In genomic region chr11:66068923-66069714, GRCh38 we compare ENCODE assay signal across 8 cellular contexts. TPM values are rescaled to one million over a fixed set of nuclear protein-coding genes. Genes with fewer than 3 reads are reported as not detected.
A peak's percentile ranks its signal among the peaks of the same experiment; 100 is the strongest.
DNase-seq lines count a peak whose midpoint lies in the region; ATAC-seq and TF ChIP-seq lines count a peak whose summit lies in the region.

No MANE protein-coding gene starts in this region.

- in situ Hi-C loops in astrocyte of the spinal cord (cut with HindIII; ENCODE audit: low sequenced_read_pairs): no loop called here
- in situ Hi-C loops in gastrocnemius medialis (cut with MboI; ENCODE audit: low sequenced_read_pairs in 4 of 4): no loop called here

- H3K4me1 ChIP-seq in ES-I3 (ENCODE audit: insufficient read depth, low read length) (peaks cover 5% of the 10 kb centered on the region; the same call in 1 of the 2 replicates), Peyer's patch (peaks cover 0 to 30% (median 5%) of the 10 kb centered on the region in 4 donors), hepatocyte (ENCODE audit: insufficient read depth) (peaks cover 11% of the 10 kb centered on the region), gastrocnemius medialis (peaks cover 21 to 26% of the 10 kb centered on the region in 2 donors)

- no peaks in the 10 kb centered on the region for H3K9me3 ChIP-seq in ES-I3 (ENCODE audit: control insufficient read depth, insufficient read depth, low read length)
- H3K9me3 ChIP-seq in Peyer's patch: no peaks in the 10 kb centered on the region
- no peaks in the 10 kb centered on the region for H3K9me3 ChIP-seq in hepatocyte (ENCODE audit: low read depth)
- H3K9me3 ChIP-seq in gastrocnemius medialis: no peaks in the 10 kb centered on the region

- H3K4me2 ChIP-seq in hepatocyte: peak overlapping the region; percentile 88

- no peak for TF ChIP-seq POLR2A in Peyer's patch (IDR thresholded peaks at IDR 0.05)
- no peak for TF ChIP-seq POLR2A in gastrocnemius medialis (IDR thresholded peaks at IDR 0.05)

- peak; percentile 46 to 55 for ATAC-seq in gastrocnemius medialis

- DNase-seq in HFFc6 (peak; percentile 59), Peyer's patch (peak in 2 of 3 donors; percentile 65 to 68), astrocyte of the spinal cord (ENCODE audit: low read depth, low spot score) (peak; percentile 44), hepatocyte (ENCODE audit: low spot score) (peak; percentile 52), gastrocnemius medialis (peak; percentile 50 to 73), NCI-H2029 (lab: John Stamatoyannopoulos, UW) (no peak), NCI-H2081 (lab: John Stamatoyannopoulos, UW) (no peak)

- H3K9me3 Mint-ChIP-seq in HFFc6: no peaks in the 10 kb centered on the region

- H3K36me3 Mint-ChIP-seq in HFFc6 (ENCODE audit: low read depth): peaks cover 60% of the 10 kb centered on the region

- intact Hi-C loops in gastrocnemius medialis (cut with DNase I; ENCODE audit: low total_unique reads): loop anchor here (2.0 kb wide), 1 partner anchor 16 kb away; the partner anchor contains the start of gene SF3B2

- peak; percentile 44 for TF ChIP-seq CTCF in HFFc6 (IDR thresholded peaks at IDR 0.05)
- peak in 1 of 6 experiments; percentile 1 for TF ChIP-seq CTCF in Peyer's patch (IDR thresholded peaks at IDR 0.05)
- TF ChIP-seq CTCF in astrocyte of the spinal cord (IDR thresholded peaks at IDR 0.05; ENCODE audit: low read depth, low read length): peak; percentile 21
- TF ChIP-seq CTCF in hepatocyte (IDR thresholded peaks at IDR 0.05; ENCODE audit: poor library complexity): no peak
- no peak for TF ChIP-seq CTCF in gastrocnemius medialis (IDR thresholded peaks at IDR 0.05 in 4 of 5, conservative IDR thresholded peaks at IDR 0.05 in 1 of 5)

- peak overlapping the region; percentile 88 to 97 (median 90) for H3K27ac ChIP-seq in Peyer's patch
- peak overlapping the region; percentile 97 for H3K27ac ChIP-seq in hepatocyte
- H3K27ac ChIP-seq in gastrocnemius medialis: peak overlapping the region; percentile 83 to 91 (median 84)

- peaks cover 41% of the 10 kb centered on the region for H3K4me1 Mint-ChIP-seq in HFFc6 (ENCODE audit: low read depth)

- H3K4me3 ChIP-seq in Peyer's patch: peak overlapping the region; percentile 81 to 98 (median 96)
- peak overlapping the region; percentile 31 for H3K4me3 ChIP-seq in astrocyte of the spinal cord (ENCODE audit: low read depth, low read length)
- peak overlapping the region; percentile 53 for H3K4me3 ChIP-seq in hepatocyte
- peak overlapping the region; percentile 67 to 93 (median 78) for H3K4me3 ChIP-seq in gastrocnemius medialis

- WGBS in hepatocyte (ENCODE audit: low lambda C conversion rate, missing lambda C conversion rate): 72% methylated on average over 14 of the region's 14 CpGs

- peaks cover 6% of the 10 kb centered on the region for H4K20me1 ChIP-seq in hepatocyte (ENCODE audit: insufficient read depth, poor library complexity, severe bottlenecking)

- no peaks in the 10 kb centered on the region for H3K27me3 ChIP-seq in Peyer's patch
- H3K27me3 ChIP-seq in hepatocyte: no peaks in the 10 kb centered on the region
- no peaks in the 10 kb centered on the region for H3K27me3 ChIP-seq in gastrocnemius medialis

- peak overlapping the region; percentile 85 for H3K4me3 Mint-ChIP-seq in HFFc6

- peak overlapping the region; percentile 66 for H3K9ac ChIP-seq in ES-I3 (ENCODE audit: low read depth, low read length)

- H3K9me2 ChIP-seq in hepatocyte (replicated peaks; ENCODE audit: insufficient read depth): no peaks in the 10 kb centered on the region

- H3K27me3 Mint-ChIP-seq in HFFc6 (ENCODE audit: insufficient read depth): no peaks in the 10 kb centered on the region; the same call in none of the 2 replicates

- peaks cover 48% of the 10 kb centered on the region for H3K79me2 ChIP-seq in hepatocyte

- H3K27ac Mint-ChIP-seq in HFFc6: peak overlapping the region; percentile 90

- H3K36me3 ChIP-seq in ES-I3 (ENCODE audit: insufficient read depth, low read length): peaks cover 16% of the 10 kb centered on the region
- peaks cover 0 to 51% (median 0%) of the 10 kb centered on the region in 3 donors for H3K36me3 ChIP-seq in Peyer's patch
- peaks cover 3% of the 10 kb centered on the region for H3K36me3 ChIP-seq in hepatocyte (replicated peaks; ENCODE audit: insufficient read depth, low read depth)
- peaks cover 0 to 35% of the 10 kb centered on the region in 2 donors for H3K36me3 ChIP-seq in gastrocnemius medialis

- peak overlapping the region; percentile 56 for H2AFZ ChIP-seq in hepatocyte

RNA-seq across cellular contexts. Expression of gene PACS1, which starts 1.0 kb away (rescaled TPM):
- total RNA-seq in HFFc6 (2021; fragmentation: NEBNext Ultra II Directional; extraction: Animal tissue kit (Norgen Biotek cat#: 25700)): 100 to 1,000 TPM in 2 of 6 experiments, 10 to 100 TPM in 4; 82.8 to 114 (median 91.8) TPM
- total RNA-seq in Peyer's patch (10 to 100 TPM; 10.3 to 52.0 (median 22.3) TPM), hepatocyte (23.5 and 28.2 TPM in 2 replicates), gastrocnemius medialis (10 to 100 TPM in 3 of 4 donors, 1 to 10 TPM in 1; 6.6 to 20.4 (median 16.9) TPM)
- polyA plus RNA-seq in hepatocyte: 70.1 and 71.5 TPM in 2 replicates

RNA-seq across cellular contexts. Expression of gene SF3B2, which starts 17.0 kb away (rescaled TPM):
- total RNA-seq in HFFc6 (2021; fragmentation: NEBNext Ultra II Directional; extraction: Animal tissue kit (Norgen Biotek cat#: 25700)): 100 to 1,000 TPM; 199 to 240 (median 222) TPM
- total RNA-seq in Peyer's patch (100 to 1,000 TPM; 127 to 340 (median 171) TPM), hepatocyte (109 and 120 TPM in 2 replicates), gastrocnemius medialis (100 to 1,000 TPM in 3 of 4 donors, 10 to 100 TPM in 1; 92.9 to 186 (median 124) TPM)
- polyA plus RNA-seq in hepatocyte: 155 and 170 TPM in 2 replicates

RNA-seq across cellular contexts. Expression of gene GAL3ST3, which starts 20.2 kb away (rescaled TPM):
- under 1 TPM in 1 of 6 experiments, not detected in 5; 0.14 TPM for total RNA-seq in HFFc6 (2021; fragmentation: NEBNext Ultra II Directional; extraction: Animal tissue kit (Norgen Biotek cat#: 25700))
- not detected for total RNA-seq in Peyer's patch
- total RNA-seq in hepatocyte: 0.68 and 0.80 TPM in 2 replicates
- 1.1 and 2.6 TPM in 2 replicates for polyA plus RNA-seq in hepatocyte
- total RNA-seq in gastrocnemius medialis: under 1 TPM in 1 of 4 donors, not detected in 3; 0.12 TPM

RNA-seq across cellular contexts. Expression of gene CATSPER1, which starts 42.8 kb away (rescaled TPM):
- 1 to 10 TPM; 2.1 to 3.8 (median 2.7) TPM for total RNA-seq in HFFc6 (2021; fragmentation: NEBNext Ultra II Directional; extraction: Animal tissue kit (Norgen Biotek cat#: 25700))
- not detected for total RNA-seq in Peyer's patch
- not detected in 2 replicates for total RNA-seq in hepatocyte
- polyA plus RNA-seq in hepatocyte: not detected in 2 replicates
- total RNA-seq in gastrocnemius medialis: not detected

RNA-seq across cellular contexts. Expression of gene CST6, which starts 57.3 kb away (rescaled TPM):
- total RNA-seq in HFFc6 (2021; fragmentation: NEBNext Ultra II Directional; extraction: Animal tissue kit (Norgen Biotek cat#: 25700)): under 1 TPM in 2 of 6 experiments, not detected in 4; 0.33 to 0.83 TPM
- total RNA-seq in Peyer's patch (not detected), hepatocyte (3.0 and 4.4 TPM in 2 replicates), gastrocnemius medialis (1 to 10 TPM in 2 of 4 donors, under 1 TPM in 1, not detected in 1; 0.71 to 6.0 (median 3.1) TPM)
- polyA plus RNA-seq in hepatocyte: 9.4 and 17.6 TPM in 2 replicates

Comparison
In these comparisons a context has a peak if more than half of its experiments do, and no peak if none do; other contexts are left out.
1. DNase-seq: peak in HFFc6 (single experiment), Peyer's patch (2 of 3), astrocyte of the spinal cord (single experiment), hepatocyte (single experiment) and gastrocnemius medialis (2 of 2); none in NCI-H2029 (single experiment) and NCI-H2081 (0 of 2).
2. CTCF ChIP-seq: peak in HFFc6 (single experiment) and astrocyte of the spinal cord (single experiment); none in hepatocyte (single experiment) and gastrocnemius medialis (0 of 5).
3. H3K4me3 ChIP-seq: peak in every context shown above with its lines; median percentile 96 in Peyer's patch; 78 in gastrocnemius medialis; 53 in hepatocyte; 31 in astrocyte of the spinal cord.
4. Peak in every context shown above with its lines, with median percentiles within 50 percentile points of each other: H3K27ac ChIP-seq.